Comparison of ENCODE assay signal across 15 cellular contexts in genomic region chr10:23408330-23408976, GRCh38. TPM values are rescaled to one million over a fixed set of nuclear protein-coding genes. Genes with fewer than 3 reads are reported as not detected.
DNase-seq lines count a peak whose midpoint lies in the region; ATAC-seq and TF ChIP-seq lines count a peak whose summit lies in the region.
"Had no signal": no experiment of that assay in that cellular context is flagged by ENCODE, and none has a peak within 500 bp of the region (broad histone marks: within the 10 kb centered on the region; RNA-seq: fewer than 3 reads in every experiment).

No MANE protein-coding gene starts in this region.

- H3K9me2 ChIP-seq in Karpas-422 (replicated peaks; ENCODE audit: insufficient read depth, low read length) = no peaks in the 10 kb centered on the region

- H3K27ac Mint-ChIP-seq in activated T-helper 2 cell treated with anti-CD3 and anti-CD28 coated beads, Interferon-gamma antibody, Interleukin-2, Interleukin-4, amounts not matched to agents 10 μg/mL and 5 μg/mL and 100 μg/mL, durations not matched to agents 14 hours and 24 hours and 36 hours = no peak overlapping the region
- H3K27ac Mint-ChIP-seq: activated CD4-positive, alpha-beta T cell treated with anti-CD3 and anti-CD28 coated beads for 36 hours; endodermal cell had no signal

- no peaks in the 10 kb centered on the region for H4K20me1 ChIP-seq in Karpas-422 (ENCODE audit: insufficient read depth, low read depth, low read length)

- no peaks in the 10 kb centered on the region for H3K9me3 ChIP-seq in Karpas-422 (ENCODE audit: low read length)

- intact Hi-C loops in activated T-helper 2 cell treated with anti-CD3 and anti-CD28 coated beads, Interferon-gamma antibody, Interleukin-2, Interleukin-4, amounts not matched to agents 10 μg/mL and 5 μg/mL and 100 μg/mL, durations not matched to agents 14 hours and 24 hours and 36 hours (cut with micrococcal nuclease) = no loop called here

- H2AFZ ChIP-seq in Karpas-422 (ENCODE audit: low read length) = no peak overlapping the region

- no peaks in the 10 kb centered on the region for H3K36me3 Mint-ChIP-seq in activated T-helper 2 cell treated with anti-CD3 and anti-CD28 coated beads, Interferon-gamma antibody, Interleukin-2, Interleukin-4, amounts not matched to agents 10 μg/mL and 5 μg/mL and 100 μg/mL, durations not matched to agents 14 hours and 24 hours and 36 hours (ENCODE audit: low read depth)

- no peak overlapping the region for H3K4me3 Mint-ChIP-seq in activated T-helper 2 cell treated with anti-CD3 and anti-CD28 coated beads, Interferon-gamma antibody, Interleukin-2, Interleukin-4, amounts not matched to agents 10 μg/mL and 5 μg/mL and 100 μg/mL, durations not matched to agents 14 hours and 24 hours and 36 hours (ENCODE audit: low read depth)
- H3K4me3 Mint-ChIP-seq: activated CD4-positive, alpha-beta T cell treated with anti-CD3 and anti-CD28 coated beads for 36 hours; endodermal cell had no signal

- H3K4me2 ChIP-seq in Karpas-422 (ENCODE audit: low read depth, low read length, poor library complexity, severe bottlenecking) = no peak overlapping the region

- H3K27me3 Mint-ChIP-seq in activated T-helper 2 cell treated with anti-CD3 and anti-CD28 coated beads, Interferon-gamma antibody, Interleukin-2, Interleukin-4, amounts not matched to agents 10 μg/mL and 5 μg/mL and 100 μg/mL, durations not matched to agents 14 hours and 24 hours and 36 hours (ENCODE audit: low read depth) = no peaks in the 10 kb centered on the region
- H3K27me3 Mint-ChIP-seq: activated CD4-positive, alpha-beta T cell treated with anti-CD3 and anti-CD28 coated beads for 36 hours had no signal

- H3K27ac ChIP-seq in Karpas-422 (ENCODE audit: low read length) = no peak overlapping the region

- ATAC-seq in HG03571 (IDR thresholded peaks at IDR 0.05; ENCODE audit: unreplicated experiment) = no peak
- ATAC-seq: activated CD4-positive, alpha-beta T cell treated with anti-CD3 and anti-CD28 coated beads for 36 hours had no signal

- H3K79me2 ChIP-seq in Karpas-422 (ENCODE audit: low read length) = no peaks in the 10 kb centered on the region

- no peaks in the 10 kb centered on the region for H3K36me3 ChIP-seq in Karpas-422 (ENCODE audit: insufficient read depth, low read length)

- H3K9ac ChIP-seq in Karpas-422 (ENCODE audit: low read length) = no peak overlapping the region

- no peaks in the 10 kb centered on the region for H3K9me3 Mint-ChIP-seq in activated T-helper 2 cell treated with anti-CD3 and anti-CD28 coated beads, Interferon-gamma antibody, Interleukin-2, Interleukin-4, amounts not matched to agents 10 μg/mL and 5 μg/mL and 100 μg/mL, durations not matched to agents 14 hours and 24 hours and 36 hours
- H3K9me3 Mint-ChIP-seq: endodermal cell had no signal

- DNase-seq in AG09319 (ENCODE audit: extremely low read depth, low read depth) = peak; percentile 40
- peak; percentile 50 for DNase-seq in HCEC 1CT
- peak; percentile 48 for DNase-seq in amniotic epithelial cell (ENCODE audit: low read depth)
- DNase-seq in iris pigment epithelial cell (ENCODE audit: low read depth) = peak; percentile 26
- no peak for DNase-seq in activated T-helper 2 cell treated with anti-CD3 and anti-CD28 coated beads, Interferon-gamma antibody, Interleukin-2, Interleukin-4, amounts not matched to agents 10 μg/mL and 5 μg/mL and 100 μg/mL, durations not matched to agents 14 hours and 24 hours and 36 hours (ENCODE audit: low spot score)
- DNase-seq in Karpas-422 = no peak
- DNase-seq in G401 (ENCODE audit: low spot score) = no peak
- DNase-seq: activated CD4-positive, alpha-beta T cell treated with anti-CD3 and anti-CD28 coated beads for 36 hours; activated CD8-positive, alpha-beta memory T cell treated with anti-CD3 and anti-CD28 coated beads, Interleukin-2, amount 50 U/mL, for 48 hours; activated gamma-delta T cell treated with Interleukin-2 at 50 U/mL for 16 hours; anterior cingulate cortex; endodermal cell; NCI-H1417 treated with DMSO at 0.1 percent for 48 hours; stimulated activated CD4-positive, alpha-beta T cell treated with anti-CD3 and anti-CD28 coated beads, Interleukin-4, amount 100 ng/mL, for 1 hour had no signal

- H3K27me3 ChIP-seq in Karpas-422 (ENCODE audit: low read length) = no peaks in the 10 kb centered on the region

- H3K4me3 ChIP-seq in Karpas-422 (ENCODE audit: low read length) = no peak overlapping the region

- H3K4me1 ChIP-seq in Karpas-422 (ENCODE audit: low read length) = peaks cover under 1% of the 10 kb centered on the region

- TF ChIP-seq CTCF in AG09319 (IDR thresholded peaks at IDR 0.05; ENCODE audit: low read depth, low read length) = no peak

- in situ Hi-C loops in G401 (cut with HindIII; ENCODE audit: low sequenced_read_pairs) = no loop called here

- peaks cover 10% of the 10 kb centered on the region for H3K4me1 Mint-ChIP-seq in activated T-helper 2 cell treated with anti-CD3 and anti-CD28 coated beads, Interferon-gamma antibody, Interleukin-2, Interleukin-4, amounts not matched to agents 10 μg/mL and 5 μg/mL and 100 μg/mL, durations not matched to agents 14 hours and 24 hours and 36 hours (ENCODE audit: low read depth)

RNA-seq across cellular contexts. Expression of gene OTUD1, which starts 30.4 kb away (rescaled TPM):
- 9.7 and 10.2 TPM in 2 replicates for total RNA-seq in activated T-helper 2 cell treated with anti-CD3 and anti-CD28 coated beads, Interferon-gamma antibody, Interleukin-2, Interleukin-4, amounts not matched to agents 10 μg/mL and 5 μg/mL and 100 μg/mL, durations not matched to agents 14 hours and 24 hours and 36 hours
- total RNA-seq in Karpas-422 (2014; rRNA removed; shearing (Covaris generic); ENCODE audit: low replicate concordance) = 1.5 and 2.2 TPM in 2 replicates
- 1.5 and 3.0 TPM in 2 replicates for total RNA-seq in G401 (2014; rRNA removed; shearing (Covaris generic))

Comparison
In these comparisons a context has a peak if more than half of its experiments do, and no peak if none do; other contexts are left out.
1. DNase-seq: peak in AG09319 (single experiment), HCEC 1CT (single experiment), amniotic epithelial cell (single experiment) and iris pigment epithelial cell (single experiment); none in activated T-helper 2 cell treated with anti-CD3 and anti-CD28 coated beads, Interferon-gamma antibody, Interleukin-2, Interleukin-4, amounts not matched to agents 10 μg/mL and 5 μg/mL and 100 μg/mL, durations not matched to agents 14 hours and 24 hours and 36 hours (single experiment), Karpas-422 (single experiment) and G401 (single experiment).